Comparison of ENCODE assay signal across 11 cellular contexts in the genomic region with DNA sequence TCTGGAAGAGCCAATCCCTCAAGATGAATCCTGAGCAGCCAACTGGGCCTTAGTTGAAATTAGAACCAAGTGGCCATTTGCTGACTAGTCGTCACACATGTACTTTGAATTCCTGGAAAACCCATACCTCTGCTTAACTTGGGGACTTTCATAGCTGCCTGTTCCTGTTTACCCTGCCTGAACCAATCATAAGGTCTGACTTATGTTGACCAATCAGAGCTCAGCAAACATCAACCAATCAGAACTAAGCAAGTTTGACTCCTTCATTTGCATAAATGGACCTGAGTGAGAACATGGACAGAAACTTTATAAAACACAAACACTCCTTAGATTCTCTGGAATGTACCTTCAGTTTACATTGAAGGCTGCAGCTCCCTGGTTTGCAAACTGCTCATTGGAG. TPM values are rescaled to one million over a fixed set of nuclear protein-coding genes. Genes with fewer than 3 reads are reported as not detected.
DNase-seq lines count a peak whose midpoint lies in the region; ATAC-seq and TF ChIP-seq lines count a peak whose summit lies in the region.
"Had no signal": no experiment of that assay in that cellular context is flagged by ENCODE, and none has a peak within 500 bp of the region (broad histone marks: within the 10 kb centered on the region; RNA-seq: fewer than 3 reads in every experiment).

No MANE protein-coding gene starts in this region.

- no peak for TF ChIP-seq CTCF in hepatocyte (IDR thresholded peaks at IDR 0.05; ENCODE audit: poor library complexity)
- no peak for TF ChIP-seq CTCF in mammary epithelial cell (conservative IDR thresholded peaks at IDR 0.05 in 1 of 2, IDR thresholded peaks at IDR 0.05 in 1 of 2; ENCODE audit: extremely low read depth in 1 of 2, insufficient read depth in 1 of 2, low read depth in 1 of 2, low read length in 2 of 2)

- no peaks in the 10 kb centered on the region for H3K9me2 ChIP-seq in hepatocyte (replicated peaks; ENCODE audit: insufficient read depth)

- intact Hi-C loops in activated CD4-positive, alpha-beta T cell treated with anti-CD3 and anti-CD28 coated beads for 36 hours (cut with DNase I, micrococcal nuclease), result no loop called here
- intact Hi-C loops in sciatic nerve (cut with DNase I), result no loop called here
- intact Hi-C loops in mammary epithelial cell (cut with micrococcal nuclease), result loop anchor here (2.0 kb wide), 1 partner anchor 164 kb away; no protein-coding TSS in a partner anchor

- H3K36me3 Mint-ChIP-seq in activated CD4-positive, alpha-beta T cell treated with anti-CD3 and anti-CD28 coated beads for 36 hours (ENCODE audit: low read depth), result no peaks in the 10 kb centered on the region

- no peak overlapping the region for H3K9ac ChIP-seq in mammary epithelial cell (ENCODE audit: insufficient read depth, low read length)

- peak; percentile 88 for ATAC-seq in activated CD4-positive, alpha-beta T cell treated with anti-CD3 and anti-CD28 coated beads for 36 hours
- ATAC-seq in sciatic nerve (peak; percentile 52), GM19035 (IDR thresholded peaks at IDR 0.05; ENCODE audit: unreplicated experiment) (no peak)

- no peak for DNase-seq in activated CD4-positive, alpha-beta T cell treated with anti-CD3 and anti-CD28 coated beads for 36 hours
- no peak for DNase-seq in activated CD4-positive, alpha-beta T cell treated with anti-CD3 and anti-CD28 coated beads for 1 hour
- peak; percentile 44 for DNase-seq in SK-MEL-5 (ENCODE audit: low read depth, low spot score)
- DNase-seq in hepatocyte (ENCODE audit: low spot score), result no peak
- no peak for DNase-seq in sciatic nerve (ENCODE audit: low spot score)
- no peak for DNase-seq in NOMO-1 (lab: John Stamatoyannopoulos, UW; ENCODE audit: unreplicated experiment in 2 of 2)
- DNase-seq in mammary epithelial cell, result no peak
- DNase-seq: NCI-H187 treated with DMSO at 0.1 percent for 48 hours, T-helper 9 cell had no signal

- H2AFZ ChIP-seq in hepatocyte (no peak overlapping the region), mammary epithelial cell (ENCODE audit: low read depth, low read length) (no peak overlapping the region)

- H3K36me3 ChIP-seq in hepatocyte (replicated peaks; ENCODE audit: insufficient read depth, low read depth) (no peaks in the 10 kb centered on the region), mammary epithelial cell (ENCODE audit: insufficient read depth, low read length) (peaks cover 3% of the 10 kb centered on the region)
- H3K36me3 ChIP-seq: prostate gland had no signal

- CTCF ChIA-PET in activated CD4-positive, alpha-beta T cell treated with anti-CD3 and anti-CD28 coated beads for 36 hours (lab: Charles Lee), result no interaction called here
- CTCF ChIA-PET in mammary epithelial cell (lab: Charles Lee; ENCODE audit: low non-redundant PET), result no interaction called here

- dilution Hi-C loops in mammary epithelial cell (cut with HindIII; ENCODE audit: low sequenced_read_pairs), result no loop called here

- H4K20me1 ChIP-seq in hepatocyte (ENCODE audit: insufficient read depth, poor library complexity, severe bottlenecking) (peaks cover 19% of the 10 kb centered on the region), mammary epithelial cell (ENCODE audit: insufficient read depth, low read length) (no peaks in the 10 kb centered on the region)

- no peak overlapping the region for H3K4me3 Mint-ChIP-seq in activated CD4-positive, alpha-beta T cell treated with anti-CD3 and anti-CD28 coated beads for 36 hours

- H3K79me2 ChIP-seq in hepatocyte (peaks cover 90% of the 10 kb centered on the region), mammary epithelial cell (ENCODE audit: insufficient read depth, low read length) (peaks cover 94% of the 10 kb centered on the region)

- peak overlapping the region; percentile 23 for H3K27ac Mint-ChIP-seq in activated CD4-positive, alpha-beta T cell treated with anti-CD3 and anti-CD28 coated beads for 36 hours

- in situ Hi-C loops in SK-MEL-5 (cut with HindIII; ENCODE audit: low pct_unique_long_range_greater_than_20kb, low sequenced_read_pairs) (no loop called here), mammary epithelial cell (cut with MboI; ENCODE audit: low sequenced_read_pairs in 2 of 2) (no loop called here)

- no TSS peak for BruUV-seq in mammary epithelial cell (replicated peaks; lab: Mats Ljungman, UMichigan)

- H3K4me3 ChIP-seq in hepatocyte, result no peak overlapping the region
- H3K4me3 ChIP-seq in mammary epithelial cell (replicated peaks in 1 of 3; ENCODE audit: insufficient read depth in 1 of 3, low read depth in 2 of 3, low read length in 3 of 3), result no peak overlapping the region
- H3K4me3 ChIP-seq: prostate gland had no signal

- H3K4me2 ChIP-seq in hepatocyte, result no peak overlapping the region
- H3K4me2 ChIP-seq in mammary epithelial cell (ENCODE audit: insufficient read depth, low read depth, low read length), result no peak overlapping the region

- H3K27me3 ChIP-seq in hepatocyte, result no peaks in the 10 kb centered on the region
- H3K27me3 ChIP-seq in mammary epithelial cell (ENCODE audit: insufficient read depth, low read length), result no peaks in the 10 kb centered on the region

- no peaks in the 10 kb centered on the region for H3K27me3 Mint-ChIP-seq in activated CD4-positive, alpha-beta T cell treated with anti-CD3 and anti-CD28 coated beads for 36 hours

- H3K27ac ChIP-seq in hepatocyte (peak overlapping the region; percentile 20), mammary epithelial cell (ENCODE audit: insufficient read depth, low read depth, low read length) (no peak overlapping the region)
- H3K27ac ChIP-seq: prostate gland had no signal

- H3K4me1 Mint-ChIP-seq in activated CD4-positive, alpha-beta T cell treated with anti-CD3 and anti-CD28 coated beads for 36 hours, result peaks cover 9% of the 10 kb centered on the region

- H3K4me1 ChIP-seq in hepatocyte (ENCODE audit: insufficient read depth) (peaks cover 37% of the 10 kb centered on the region), mammary epithelial cell (ENCODE audit: insufficient read depth, low read length) (peaks cover 10% of the 10 kb centered on the region)

- WGBS in hepatocyte (ENCODE audit: low lambda C conversion rate, missing lambda C conversion rate), result 92% methylated on average over 1 of the region's 1 CpG
- WGBS in mammary epithelial cell (ENCODE audit: low coverage, missing lambda C conversion rate), result 100% methylated on average over 1 of the region's 1 CpG

- no peaks in the 10 kb centered on the region for H3K9me3 ChIP-seq in hepatocyte (ENCODE audit: low read depth)
- H3K9me3 ChIP-seq in mammary epithelial cell (replicated peaks; ENCODE audit: insufficient read depth, low read length), result no peaks in the 10 kb centered on the region
- H3K9me3 ChIP-seq: prostate gland had no signal

- H3K9me3 Mint-ChIP-seq in activated CD4-positive, alpha-beta T cell treated with anti-CD3 and anti-CD28 coated beads for 36 hours (ENCODE audit: low read depth), result no peaks in the 10 kb centered on the region

- POLR2A ChIA-PET in activated CD4-positive, alpha-beta T cell treated with anti-CD3 and anti-CD28 coated beads for 36 hours (lab: Charles Lee), result no interaction called here

RNA-seq across cellular contexts. Expression of gene LATS2, which starts 50.8 kb away (rescaled TPM):
- 1 to 10 TPM; 1.6 TPM for total RNA-seq in activated CD4-positive, alpha-beta T cell treated with anti-CD3 and anti-CD28 coated beads for 36 hours
- total RNA-seq in SK-MEL-5 (2014; rRNA removed; shearing (Covaris generic)), result 12.9 and 13.0 TPM in 2 replicates
- 29.4 and 43.9 TPM in 2 replicates for polyA plus RNA-seq in SK-MEL-5 (2015; cell fraction: cytosol; rRNA removed)
- polyA plus RNA-seq in SK-MEL-5 (2015; cell fraction: nucleus; rRNA removed), result 18.2 and 23.6 TPM in 2 replicates
- total RNA-seq in hepatocyte (15.5 and 17.1 TPM in 2 replicates), sciatic nerve (59.1 TPM), mammary epithelial cell (10 to 100 TPM; 18.0 to 19.8 TPM)
- polyA plus RNA-seq in hepatocyte (5.6 and 6.2 TPM in 2 replicates), mammary epithelial cell (8.8 TPM)
- 10.9 TPM for polyA minus RNA-seq in mammary epithelial cell
